Comparison of ENCODE assay signal across 13 cellular contexts in genomic region chr6:83962592-83962991, GRCh38.
DNase-seq lines count a peak whose midpoint lies in the region; ATAC-seq and TF ChIP-seq lines count a peak whose summit lies in the region.
"Had no signal": no experiment of that assay in that cellular context is flagged by ENCODE, and none has a peak within 500 bp of the region (broad histone marks: within the 10 kb centered on the region; RNA-seq: fewer than 3 reads in every experiment).

No MANE protein-coding gene starts in this region.

- no peak overlapping the region for H3K18ac ChIP-seq in mesenchymal stem cell (ENCODE audit: low read depth in 1 of 2, low read length in 2 of 2)

- no peaks in the 10 kb centered on the region for H3K4me1 Mint-ChIP-seq in MCF 10A (ENCODE audit: insufficient read depth, unreplicated experiment)
- H3K4me1 Mint-ChIP-seq: immature natural killer cell had no signal

- DNase-seq in SIG-M5 treated with dmso at 0.1 percent for 504 hours (lab: John Stamatoyannopoulos, UW; ENCODE audit: unreplicated experiment) (peak; percentile 15), SIG-M5 (lab: John Stamatoyannopoulos, UW) (no peak), OCI-M2 (lab: John Stamatoyannopoulos, UW; ENCODE audit: unreplicated experiment) (no peak), mesenchymal stem cell (no peak), MCF 10A (ENCODE audit: unreplicated experiment) (no peak), NCI-H446 (lab: John Stamatoyannopoulos, UW) (no peak)
- DNase-seq: activated CD4-positive, alpha-beta memory T cell treated with anti-CD3 and anti-CD28 coated beads, Interleukin-2, amount 10 ng/mL, durations not matched to agents 7 days and 5 days; immature natural killer cell; NCI-H1930; thyroid gland had no signal

- no peak overlapping the region for H3K4me2 ChIP-seq in mesenchymal stem cell (ENCODE audit: low read length, poor library complexity, severe bottlenecking)

- H4K91ac ChIP-seq in mesenchymal stem cell (ENCODE audit: low read length) = no peak overlapping the region

- CTCF ChIA-PET in MCF 10A (lab: Yijun Ruan, JAX) = interaction anchor here (0.7 to 1.0 kb wide), 2 partner anchors 9 to 28 kb away, joined by 3 read pairs; no protein-coding TSS in a partner anchor

- no peak overlapping the region for H3K4ac ChIP-seq in mesenchymal stem cell (ENCODE audit: low read depth in 1 of 2, low read length in 2 of 2)

- H3K4me1 ChIP-seq in mesenchymal stem cell (ENCODE audit: control insufficient read depth, insufficient read depth, low read depth, low read length) = no peaks in the 10 kb centered on the region
- H3K4me1 ChIP-seq: thyroid gland had no signal

- H3K79me1 ChIP-seq in mesenchymal stem cell (replicated peaks; ENCODE audit: low read length, poor library complexity, severe bottlenecking) = no peaks in the 10 kb centered on the region

- ATAC-seq in HG02763 (IDR thresholded peaks at IDR 0.05; ENCODE audit: unreplicated experiment) (peak; percentile 84), HG03521 (IDR thresholded peaks at IDR 0.05; ENCODE audit: unreplicated experiment) (peak; percentile 79)

- peaks cover 16% of the 10 kb centered on the region for H3K36me3 Mint-ChIP-seq in MCF 10A (ENCODE audit: insufficient read depth, unreplicated experiment)

- H3K27me3 Mint-ChIP-seq in MCF 10A (ENCODE audit: insufficient read depth, unreplicated experiment) = no peaks in the 10 kb centered on the region
- H3K27me3 Mint-ChIP-seq: activated CD4-positive, alpha-beta memory T cell treated with anti-CD3 and anti-CD28 coated beads, Interleukin-2, amount 10 ng/mL, durations not matched to agents 7 days and 5 days had no signal

- no peak for TF ChIP-seq CTCF in MCF 10A (IDR thresholded peaks at IDR 0.05; ENCODE audit: unreplicated experiment)

- no peak overlapping the region for H2BK12ac ChIP-seq in mesenchymal stem cell (ENCODE audit: low read length in 2 of 2)

- peaks cover 16% of the 10 kb centered on the region for H3K9me3 ChIP-seq in mesenchymal stem cell (ENCODE audit: control insufficient read depth, low read length)
- H3K9me3 ChIP-seq: thyroid gland had no signal

- no peak overlapping the region for H2AK5ac ChIP-seq in mesenchymal stem cell (ENCODE audit: low read length, severe bottlenecking)

- H3K23ac ChIP-seq in mesenchymal stem cell (ENCODE audit: low read length in 2 of 2) = no peak overlapping the region

- no peaks in the 10 kb centered on the region for H3K27me3 ChIP-seq in mesenchymal stem cell (ENCODE audit: control insufficient read depth in 1 of 2, insufficient read depth in 1 of 2, low read length in 2 of 2)
- H3K27me3 ChIP-seq: thyroid gland had no signal

- H2BK5ac ChIP-seq in mesenchymal stem cell (ENCODE audit: low read depth, low read length, poor library complexity, severe bottlenecking) = no peak overlapping the region

- no peak overlapping the region for H4K8ac ChIP-seq in mesenchymal stem cell (ENCODE audit: low read length)

- H3K4me3 ChIP-seq in mesenchymal stem cell (ENCODE audit: insufficient read depth in 1 of 2, low read depth in 1 of 2, low read length in 2 of 2) = no peak overlapping the region
- H3K4me3 ChIP-seq: thyroid gland had no signal

- H3K36me3 ChIP-seq in mesenchymal stem cell (ENCODE audit: control insufficient read depth in 1 of 2, insufficient read depth in 2 of 2, low read depth in 1 of 2, low read length in 2 of 2) = peaks cover 3 to 30% of the 10 kb centered on the region in 2 experiments

- no peak overlapping the region for H2BK120ac ChIP-seq in mesenchymal stem cell (ENCODE audit: low read depth, low read length)

- intact Hi-C loops in MCF 10A (cut with micrococcal nuclease) = no loop called here

- BruUV-seq in MCF 10A (replicated peaks; lab: Mats Ljungman, UMichigan) = no TSS peak

- H3K4me3 Mint-ChIP-seq in MCF 10A (ENCODE audit: unreplicated experiment) = no peak overlapping the region
- H3K4me3 Mint-ChIP-seq: activated CD4-positive, alpha-beta memory T cell treated with anti-CD3 and anti-CD28 coated beads, Interleukin-2, amount 10 ng/mL, durations not matched to agents 7 days and 5 days; immature natural killer cell had no signal

- no peak overlapping the region for H3K27ac Mint-ChIP-seq in MCF 10A (ENCODE audit: low read depth, unreplicated experiment)
- H3K27ac Mint-ChIP-seq: activated CD4-positive, alpha-beta memory T cell treated with anti-CD3 and anti-CD28 coated beads, Interleukin-2, amount 10 ng/mL, durations not matched to agents 7 days and 5 days; immature natural killer cell had no signal

- H3K27ac ChIP-seq in mesenchymal stem cell (ENCODE audit: low read length, poor library complexity, severe bottlenecking) = no peak overlapping the region
- H3K27ac ChIP-seq: HL-60, thyroid gland had no signal

- no peak overlapping the region for H3K14ac ChIP-seq in mesenchymal stem cell (ENCODE audit: low read length in 2 of 2)

- peaks cover 27% of the 10 kb centered on the region for H3K9me3 Mint-ChIP-seq in MCF 10A (ENCODE audit: unreplicated experiment)

- POLR2A ChIA-PET in MCF 10A (lab: Yijun Ruan, JAX) = no interaction called here

- H3K9ac ChIP-seq in mesenchymal stem cell (ENCODE audit: low read length) = no peak overlapping the region

- no peak overlapping the region for H2BK15ac ChIP-seq in mesenchymal stem cell (ENCODE audit: low read depth, poor library complexity, severe bottlenecking)

- no peak overlapping the region for H2AFZ ChIP-seq in mesenchymal stem cell (ENCODE audit: low read depth, low read length)
